Comparison of ENCODE assay signal across 30 cellular contexts in genomic region chr4:75498041-75498440, GRCh38. TPM values are rescaled to one million over a fixed set of nuclear protein-coding genes. Genes with fewer than 3 reads are reported as not detected.
DNase-seq lines count a peak whose midpoint lies in the region; ATAC-seq, FAIRE-seq and TF ChIP-seq lines count a peak whose summit lies in the region.
"Had no signal": no experiment of that assay in that cellular context is flagged by ENCODE, and none has a peak within 500 bp of the region (broad histone marks: within the 10 kb centered on the region; RNA-seq: fewer than 3 reads in every experiment).

No MANE protein-coding gene starts in this region.

- H2BK120ac ChIP-seq in mesenchymal stem cell (ENCODE audit: low read depth, low read length), result no peak overlapping the region

- no peak for TF ChIP-seq CTCF in astrocyte (IDR thresholded peaks at IDR 0.05; ENCODE audit: insufficient read depth, low read depth, low read length)
- TF ChIP-seq CTCF in gastrocnemius medialis (IDR thresholded peaks at IDR 0.05 in 4 of 5, conservative IDR thresholded peaks at IDR 0.05 in 1 of 5), result no peak
- TF ChIP-seq CTCF in hepatocyte (IDR thresholded peaks at IDR 0.05; ENCODE audit: poor library complexity), result no peak

- H4K8ac ChIP-seq in mesenchymal stem cell (ENCODE audit: low read length), result no peak overlapping the region

- DNase-seq in LHCN-M2 (ENCODE audit: low read depth), result peak; percentile 34
- peak; percentile 71 for DNase-seq in astrocyte (ENCODE audit: low read depth)
- no peak for DNase-seq in gastrocnemius medialis
- DNase-seq in hepatocyte (ENCODE audit: low spot score), result no peak
- no peak for DNase-seq in mesenchymal stem cell
- DNase-seq: AML-193; Caco-2; CD4-positive, alpha-beta memory T cell; DMS 273 treated with DMSO at 0.1 percent for 48 hours; DMS79; EL; GDM1; H9; Karpas-422; MG63; NCI-H2029; NCI-H446; NCI-H524 treated with DMSO at 0.1 percent for 48 hours; NCI-H82; NK-92 treated with Interleukin-12 subunit alpha and Interleukin-12 subunit beta, amount 100 ng/mL, for 24 hours; PC-3 had no signal

- no peak overlapping the region for H3K4me3 Mint-ChIP-seq in astrocyte (ENCODE audit: unreplicated experiment)
- H3K4me3 Mint-ChIP-seq: GM23338, H9 had no signal

- peak overlapping the region; percentile 8 for H3K27ac Mint-ChIP-seq in astrocyte (ENCODE audit: unreplicated experiment)
- H3K27ac Mint-ChIP-seq: GM23338, H9 had no signal

- H3K36me3 Mint-ChIP-seq in astrocyte (ENCODE audit: low read depth, unreplicated experiment), result peaks cover 14% of the 10 kb centered on the region

- H2AFZ ChIP-seq in astrocyte (ENCODE audit: low read depth, low read length) (no peak overlapping the region), hepatocyte (no peak overlapping the region), mesenchymal stem cell (ENCODE audit: low read depth, low read length) (no peak overlapping the region)
- H2AFZ ChIP-seq: GM23338 had no signal

- no peak overlapping the region for H3K4ac ChIP-seq in mesenchymal stem cell (ENCODE audit: low read depth in 1 of 2, low read length in 2 of 2)

- H4K20me1 ChIP-seq in astrocyte (ENCODE audit: insufficient read depth, low read length) (peaks cover 20% of the 10 kb centered on the region), hepatocyte (ENCODE audit: insufficient read depth, poor library complexity, severe bottlenecking) (peaks cover 2% of the 10 kb centered on the region)

- peaks cover 2% of the 10 kb centered on the region for H3K9me3 Mint-ChIP-seq in astrocyte (ENCODE audit: unreplicated experiment)
- H3K9me3 Mint-ChIP-seq: CD4-positive, alpha-beta memory T cell had no signal

- H3K18ac ChIP-seq in mesenchymal stem cell (ENCODE audit: low read depth in 1 of 2, low read length in 2 of 2), result no peak overlapping the region

- no peak overlapping the region for H3K14ac ChIP-seq in mesenchymal stem cell (ENCODE audit: low read length in 2 of 2)

- H3K79me2 ChIP-seq in astrocyte (ENCODE audit: insufficient read depth, low read length), result peaks cover 51% of the 10 kb centered on the region
- H3K79me2 ChIP-seq in hepatocyte, result peaks cover 76% of the 10 kb centered on the region

- WGBS in hepatocyte (ENCODE audit: low lambda C conversion rate, missing lambda C conversion rate), result 100% methylated on average over 2 of the region's 2 CpGs
- 93% methylated on average over 2 of the region's 2 CpGs for WGBS in mesenchymal stem cell

- FAIRE-seq in A204.1 (lab: Jason Lieb, UNC) (peak; percentile 19), astrocyte (lab: Jason Lieb, UNC) (no peak), endometrium (lab: Jason Lieb, UNC) (peak; percentile 53)
- FAIRE-seq: A549, GM12878, HepG2 had no signal

- H3K4me3 ChIP-seq in astrocyte (ENCODE audit: insufficient read depth, low read depth, low read length), result no peak overlapping the region
- H3K4me3 ChIP-seq in gastrocnemius medialis, result no peak overlapping the region
- H3K4me3 ChIP-seq in hepatocyte, result no peak overlapping the region
- H3K4me3 ChIP-seq in mesenchymal stem cell (ENCODE audit: insufficient read depth in 1 of 2, low read depth in 1 of 2, low read length in 2 of 2), result no peak overlapping the region
- H3K4me3 ChIP-seq: A549; BLaER1 treated with 17β-estradiol and CSF1 and Interleukin-3, amounts not matched to agents 10 nM and 100 nM; GM12878; GM23338; MG63 had no signal

- in situ Hi-C loops in gastrocnemius medialis (cut with MboI; ENCODE audit: low sequenced_read_pairs in 4 of 4), result loop anchor here in 3 of 4 donors (25.0 kb wide), 1 partner anchor 561 kb away; the partner anchor contains the start of gene PARM1 (in 3 of the 3)

- H3K4me2 ChIP-seq in astrocyte (ENCODE audit: low read length), result no peak overlapping the region
- H3K4me2 ChIP-seq in hepatocyte, result no peak overlapping the region
- H3K4me2 ChIP-seq in mesenchymal stem cell (ENCODE audit: low read length, poor library complexity, severe bottlenecking), result no peak overlapping the region
- H3K4me2 ChIP-seq: A549, GM23338 had no signal

- TF ChIP-seq POLR2A in gastrocnemius medialis (IDR thresholded peaks at IDR 0.05), result no peak

- H3K4me1 ChIP-seq in astrocyte (ENCODE audit: insufficient read depth, low read length) (no peaks in the 10 kb centered on the region), gastrocnemius medialis (no peaks in the 10 kb centered on the region), hepatocyte (ENCODE audit: insufficient read depth) (no peaks in the 10 kb centered on the region), mesenchymal stem cell (ENCODE audit: control insufficient read depth, insufficient read depth, low read depth, low read length) (no peaks in the 10 kb centered on the region)
- H3K4me1 ChIP-seq: Caco-2 had no signal

- no peak overlapping the region for H2BK5ac ChIP-seq in mesenchymal stem cell (ENCODE audit: low read depth, low read length, poor library complexity, severe bottlenecking)

- H2BK15ac ChIP-seq in mesenchymal stem cell (ENCODE audit: low read depth, poor library complexity, severe bottlenecking), result no peak overlapping the region

- H3K27me3 ChIP-seq in astrocyte (ENCODE audit: insufficient read depth, low read length) (no peaks in the 10 kb centered on the region), gastrocnemius medialis (no peaks in the 10 kb centered on the region), hepatocyte (no peaks in the 10 kb centered on the region), mesenchymal stem cell (ENCODE audit: control insufficient read depth in 1 of 2, insufficient read depth in 1 of 2, low read length in 2 of 2) (no peaks in the 10 kb centered on the region)
- H3K27me3 ChIP-seq: BLaER1 treated with 17β-estradiol and CSF1 and Interleukin-3, amounts not matched to agents 10 nM and 100 nM; MG63 had no signal

- H3K79me1 ChIP-seq in mesenchymal stem cell (replicated peaks; ENCODE audit: low read length, poor library complexity, severe bottlenecking), result peaks cover 8% of the 10 kb centered on the region

- H3K27ac ChIP-seq in astrocyte (ENCODE audit: low read depth, low read length) (no peak overlapping the region), gastrocnemius medialis (no peak overlapping the region), hepatocyte (no peak overlapping the region), mesenchymal stem cell (ENCODE audit: low read length, poor library complexity, severe bottlenecking) (no peak overlapping the region)
- H3K27ac ChIP-seq: A549 had no signal

- H3K36me3 ChIP-seq in astrocyte (ENCODE audit: insufficient read depth, low read length), result peaks cover 9% of the 10 kb centered on the region
- H3K36me3 ChIP-seq in gastrocnemius medialis, result peaks cover 0 to 26% of the 10 kb centered on the region in 2 donors
- H3K36me3 ChIP-seq in hepatocyte (replicated peaks; ENCODE audit: insufficient read depth, low read depth), result no peaks in the 10 kb centered on the region
- H3K36me3 ChIP-seq in mesenchymal stem cell (ENCODE audit: control insufficient read depth in 1 of 2, insufficient read depth in 2 of 2, low read depth in 1 of 2, low read length in 2 of 2), result peaks cover 5 to 55% of the 10 kb centered on the region in 2 experiments

- H4K91ac ChIP-seq in mesenchymal stem cell (ENCODE audit: low read length), result no peak overlapping the region

- H3K9me2 ChIP-seq in hepatocyte (replicated peaks; ENCODE audit: insufficient read depth), result no peaks in the 10 kb centered on the region

- peaks cover 14% of the 10 kb centered on the region for H3K4me1 Mint-ChIP-seq in astrocyte (ENCODE audit: low read depth, unreplicated experiment)
- H3K4me1 Mint-ChIP-seq: GM23338, H9 had no signal

- no peak overlapping the region for H2BK12ac ChIP-seq in mesenchymal stem cell (ENCODE audit: low read length in 2 of 2)

- no peak overlapping the region for H2AK5ac ChIP-seq in mesenchymal stem cell (ENCODE audit: low read length, severe bottlenecking)

- no peak for ATAC-seq in HG02642 (IDR thresholded peaks at IDR 0.05; ENCODE audit: poor library complexity, unreplicated experiment)
- no peak for ATAC-seq in gastrocnemius medialis
- ATAC-seq: A549, GM12878, GM23338, HepG2, PC-3 had no signal

- intact Hi-C loops in gastrocnemius medialis (cut with DNase I; ENCODE audit: low total_unique reads), result no loop called here

- H3K9ac ChIP-seq in astrocyte (ENCODE audit: low read length) (no peak overlapping the region), mesenchymal stem cell (ENCODE audit: low read length) (no peak overlapping the region)
- H3K9ac ChIP-seq: BLaER1 treated with 17β-estradiol and CSF1 and Interleukin-3, amounts not matched to agents 10 nM and 100 nM had no signal

- H3K9me3 ChIP-seq in astrocyte (ENCODE audit: insufficient read depth, low read depth, low read length), result no peaks in the 10 kb centered on the region
- no peaks in the 10 kb centered on the region for H3K9me3 ChIP-seq in gastrocnemius medialis
- no peaks in the 10 kb centered on the region for H3K9me3 ChIP-seq in hepatocyte (ENCODE audit: low read depth)
- peaks cover 12% of the 10 kb centered on the region for H3K9me3 ChIP-seq in mesenchymal stem cell (ENCODE audit: control insufficient read depth, low read length)

- no peak overlapping the region for H3K23ac ChIP-seq in mesenchymal stem cell (ENCODE audit: low read length in 2 of 2)

- H3K27me3 Mint-ChIP-seq in astrocyte (ENCODE audit: low read depth, unreplicated experiment), result no peaks in the 10 kb centered on the region
- H3K27me3 Mint-ChIP-seq: CD4-positive, alpha-beta memory T cell had no signal

RNA-seq across cellular contexts. Expression of gene RCHY1, which starts 16.2 kb away (rescaled TPM):
- total RNA-seq in LHCN-M2 (2014; rRNA removed) (31.1 and 54.6 TPM in 2 replicates), astrocyte (35.3 and 40.7 TPM in 2 replicates), gastrocnemius medialis (10 to 100 TPM; 14.0 to 18.7 (median 15.8) TPM), hepatocyte (28.9 and 43.3 TPM in 2 replicates)
- polyA plus RNA-seq in LHCN-M2 (2012), result 28.5 TPM
- 29.1 and 30.0 TPM in 2 replicates for polyA plus RNA-seq in hepatocyte
- 19.9 TPM for polyA plus RNA-seq in mesenchymal stem cell (2013, experiment 1 of 2)
- 20.4 TPM for polyA plus RNA-seq in mesenchymal stem cell (2013, experiment 2 of 2)

RNA-seq across cellular contexts. Expression of gene THAP6, which starts 16.2 kb away (rescaled TPM):
- total RNA-seq in LHCN-M2 (2014; rRNA removed), result 16.5 and 18.5 TPM in 2 replicates
- polyA plus RNA-seq in LHCN-M2 (2012), result 2.7 TPM
- 17.0 and 20.6 TPM in 2 replicates for total RNA-seq in astrocyte
- 10 to 100 TPM in 3 of 4 donors, 1 to 10 TPM in 1; 6.0 to 27.3 (median 13.9) TPM for total RNA-seq in gastrocnemius medialis
- total RNA-seq in hepatocyte, result 19.1 and 20.1 TPM in 2 replicates
- 11.8 and 13.6 TPM in 2 replicates for polyA plus RNA-seq in hepatocyte
- polyA plus RNA-seq in mesenchymal stem cell (2013, experiment 1 of 2), result 8.5 TPM
- polyA plus RNA-seq in mesenchymal stem cell (2013, experiment 2 of 2), result 8.6 TPM

RNA-seq across cellular contexts. Expression of gene ODAPH, which starts 57.8 kb away (rescaled TPM):
- total RNA-seq in LHCN-M2 (2014; rRNA removed) (not detected in 2 replicates), astrocyte (55.3 TPM in 2 replicates), gastrocnemius medialis (not detected), hepatocyte (0.48 and 0.60 TPM in 2 replicates)
- not detected for polyA plus RNA-seq in LHCN-M2 (2012)
- 3.2 and 5.8 TPM in 2 replicates for polyA plus RNA-seq in hepatocyte
- not detected for polyA plus RNA-seq in mesenchymal stem cell (2013, experiment 1 of 2)
- polyA plus RNA-seq in mesenchymal stem cell (2013, experiment 2 of 2), result 0.04 TPM
- total RNA-seq: Caco-2; CD4-positive, alpha-beta memory T cell; GM23338; H9; HepG2; HT1080; PC-3 had no signal
- polyA plus RNA-seq: CD4-positive, alpha-beta memory T cell; GM23338 had no signal

Comparison
In these comparisons a context has a peak if more than half of its experiments do, and no peak if none do; other contexts are left out.
1. DNase-seq: peak in LHCN-M2 (single experiment) and astrocyte (single experiment); none in gastrocnemius medialis (0 of 2), hepatocyte (single experiment) and mesenchymal stem cell (single experiment).
2. RNA of gene ODAPH, which starts 57.8 kb away (total RNA-seq): 55.3 TPM in astrocyte; 0.48 to 0.60 TPM in hepatocyte, not detected in LHCN-M2 and not detected in gastrocnemius medialis; every median in the first group is over 10 times any median in the second.